In genomic region chr6:24054388-24054787, GRCh38 we compare ENCODE assay signal across 16 cellular contexts.
"Had no signal": no experiment of that assay in that cellular context is flagged by ENCODE, and none has a peak within 500 bp of the region (broad histone marks: within the 10 kb centered on the region; RNA-seq: fewer than 3 reads in every experiment).

No MANE protein-coding gene starts in this region.

- H3K27ac ChIP-seq: ascending aorta, colonic mucosa, left ventricle myocardium inferior, tibial nerve had no signal

- H3K36me3 ChIP-seq: ascending aorta, colonic mucosa, left ventricle myocardium inferior, tibial nerve had no signal

- H3K27me3 ChIP-seq: ascending aorta, colonic mucosa, tibial nerve had no signal

- H3K4me3 ChIP-seq: ascending aorta, colonic mucosa, left ventricle myocardium inferior, tibial nerve had no signal

- H3K9me3 ChIP-seq: ascending aorta, colonic mucosa, left ventricle myocardium inferior, tibial nerve had no signal

- H3K4me1 ChIP-seq: ascending aorta, colonic mucosa, left ventricle myocardium inferior had no signal

- DNase-seq: activated CD4-positive, alpha-beta T cell treated with anti-CD3 and anti-CD28 coated beads for 1 hour; activated CD8-positive, alpha-beta memory T cell treated with anti-CD3 and anti-CD28 coated beads for 24 hours; activated CD8-positive, alpha-beta memory T cell treated with anti-CD3 and anti-CD28 coated beads, Interleukin-2, amount 50 U/mL, for 48 hours; activated effector memory CD4-positive, alpha-beta T cell treated with Interleukin-2 at 50 U/mL for 16 hours; activated T-cell treated with anti-CD3 and anti-CD28 coated beads, Interleukin-2, amount 50 U/mL, for 48 hours; colonic mucosa; erythroblast; foreskin melanocyte; immature natural killer cell; kidney glomerular epithelial cell; left ventricle myocardium inferior; stimulated activated CD4-positive, alpha-beta T cell treated with anti-CD3 and anti-CD28 coated beads, Interleukin-2, amount 100 ng/mL, for 24 hours; stimulated activated naive CD8-positive, alpha-beta T cell treated with anti-CD3 and anti-CD28 coated beads, Interleukin-15, Interleukin-2, amounts not matched to agents 100 U/mL and 50 U/mL, for 24 hours; T1000 had no signal
